In genomic region chr14:90828642-90829487, GRCh38 we compare ENCODE assay signal across 8 cellular contexts. TPM values are rescaled to one million over a fixed set of nuclear protein-coding genes. Genes with fewer than 3 reads are reported as not detected.
DNase-seq lines count a peak whose midpoint lies in the region; ATAC-seq and TF ChIP-seq lines count a peak whose summit lies in the region.

No MANE protein-coding gene starts in this region.

- H3K36me3 ChIP-seq in ES-I3 (ENCODE audit: insufficient read depth, low read length) (no peaks in the 10 kb centered on the region), gastrocnemius medialis (no peaks in the 10 kb centered on the region)

- no peaks in the 10 kb centered on the region for H3K27me3 ChIP-seq in gastrocnemius medialis

- H3K27ac Mint-ChIP-seq in activated B cell treated with CpG ODN at 0.5 μM for 24 hours: peak overlapping the region; percentile 65
- H3K27ac Mint-ChIP-seq in progenitor cell of endocrine pancreas: no peak overlapping the region

- H3K4me1 Mint-ChIP-seq in activated B cell treated with CpG ODN at 0.5 μM for 24 hours (peaks cover 12% of the 10 kb centered on the region), progenitor cell of endocrine pancreas (ENCODE audit: low read depth) (no peaks in the 10 kb centered on the region)

- H3K4me1 ChIP-seq in ES-I3 (ENCODE audit: insufficient read depth, low read length) (0 out of 2 replicates have a peak, but pooled peaks cover 5% of the 10 kb centered on the region), gastrocnemius medialis (peaks cover 12 to 14% of the 10 kb centered on the region in 2 donors)

- H3K4me3 Mint-ChIP-seq in activated B cell treated with CpG ODN at 0.5 μM for 24 hours (peak overlapping the region; percentile 81), progenitor cell of endocrine pancreas (ENCODE audit: low read depth) (no peak overlapping the region)

- peak; percentile 20 for ATAC-seq in HG03039 (IDR thresholded peaks at IDR 0.05; ENCODE audit: unreplicated experiment)
- ATAC-seq in activated B cell treated with CpG ODN at 0.5 μM for 24 hours (ENCODE audit: low read depth): peak; percentile 4
- ATAC-seq in gastrocnemius medialis: peak; percentile 45 to 61

- H3K9ac ChIP-seq in ES-I3 (ENCODE audit: low read depth, low read length): peak overlapping the region; percentile 39; the same call in 1 of the 2 replicates

- H3K36me3 Mint-ChIP-seq in activated B cell treated with CpG ODN at 0.5 μM for 24 hours (ENCODE audit: low read depth) (no peaks in the 10 kb centered on the region), progenitor cell of endocrine pancreas (ENCODE audit: insufficient read depth) (peaks cover 2% of the 10 kb centered on the region)

- DNase-seq in activated B cell treated with CpG ODN at 0.5 μM for 24 hours (no peak), fibroblast of villous mesenchyme (ENCODE audit: low read depth) (peak; percentile 56), gastrocnemius medialis (no peak), DMS 273 treated with DMSO at 0.1 percent for 48 hours (lab: John Stamatoyannopoulos, UW) (no peak), NCI-H69 (lab: John Stamatoyannopoulos, UW) (no peak), progenitor cell of endocrine pancreas (ENCODE audit: low spot score, unreplicated experiment) (no peak)

- CTCF ChIA-PET in activated B cell treated with CpG ODN at 0.5 μM for 24 hours (lab: Charles Lee): interaction anchor here (1.0 kb wide), 1 partner anchor 74 kb away, joined by 3 read pairs; no protein-coding TSS in a partner anchor

- H3K9me3 ChIP-seq in ES-I3 (ENCODE audit: control insufficient read depth, insufficient read depth, low read length): peaks cover 4% of the 10 kb centered on the region; the same call in 1 of the 2 replicates
- H3K9me3 ChIP-seq in gastrocnemius medialis: no peaks in the 10 kb centered on the region

- TF ChIP-seq POLR2A in gastrocnemius medialis (IDR thresholded peaks at IDR 0.05): no peak

- peak overlapping the region; percentile 75 to 89 (median 83) for H3K27ac ChIP-seq in gastrocnemius medialis

- intact Hi-C loops in activated B cell treated with CpG ODN at 0.5 μM for 24 hours (cut with micrococcal nuclease) (loop anchor here (1.0 to 2.0 kb wide), 5 partner anchors 71 to 874 kb away; partner anchors contain the start of genes RPS6KA5 and TDP1), gastrocnemius medialis (cut with DNase I; ENCODE audit: low total_unique reads) (loop anchor here (5.0 to 10.0 kb wide), 2 partner anchors 236 to 527 kb away; partner anchors contain the start of gene RPS6KA5)

- POLR2A ChIA-PET in activated B cell treated with CpG ODN at 0.5 μM for 24 hours (lab: Charles Lee): interaction anchor here (1.2 kb wide), 1 partner anchor 286 kb away, joined by 5 read pairs; the partner anchor contains the start of gene DGLUCY

- peaks cover 4% of the 10 kb centered on the region for H3K9me3 Mint-ChIP-seq in activated B cell treated with CpG ODN at 0.5 μM for 24 hours
- H3K9me3 Mint-ChIP-seq in progenitor cell of endocrine pancreas (ENCODE audit: low read depth): peaks cover 4% of the 10 kb centered on the region

- in situ Hi-C loops in gastrocnemius medialis (cut with MboI; ENCODE audit: low sequenced_read_pairs in 4 of 4): no loop called here

- peak overlapping the region; percentile 43 for H3K4me3 ChIP-seq in fibroblast of villous mesenchyme (ENCODE audit: low read depth, low read length)
- H3K4me3 ChIP-seq in gastrocnemius medialis: peak overlapping the region; percentile 45 to 72 (median 57)

- TF ChIP-seq CTCF in activated B cell treated with CpG ODN at 0.5 μM for 24 hours (IDR thresholded peaks at IDR 0.05) (no peak), fibroblast of villous mesenchyme (IDR thresholded peaks at IDR 0.05; ENCODE audit: insufficient read depth, low read depth, low read length) (no peak), gastrocnemius medialis (IDR thresholded peaks at IDR 0.05 in 4 of 5, conservative IDR thresholded peaks at IDR 0.05 in 1 of 5) (no peak), progenitor cell of endocrine pancreas (IDR thresholded peaks at IDR 0.05; ENCODE audit: unreplicated experiment) (no peak)

- no peaks in the 10 kb centered on the region for H3K27me3 Mint-ChIP-seq in activated B cell treated with CpG ODN at 0.5 μM for 24 hours
- peaks cover 30% of the 10 kb centered on the region for H3K27me3 Mint-ChIP-seq in progenitor cell of endocrine pancreas

RNA-seq across cellular contexts. Expression of gene TTC7B, which starts 12.6 kb away (rescaled TPM):
- total RNA-seq in activated B cell treated with CpG ODN at 0.5 μM for 24 hours (1.9 and 2.5 TPM in 2 replicates), fibroblast of villous mesenchyme (16.8 and 25.8 TPM in 2 replicates), gastrocnemius medialis (10 to 100 TPM; 35.0 to 78.7 (median 36.8) TPM), progenitor cell of endocrine pancreas (46.6 and 47.0 TPM in 2 replicates)
